ENCODE assay signal across 7 cellular contexts in the genomic region with DNA sequence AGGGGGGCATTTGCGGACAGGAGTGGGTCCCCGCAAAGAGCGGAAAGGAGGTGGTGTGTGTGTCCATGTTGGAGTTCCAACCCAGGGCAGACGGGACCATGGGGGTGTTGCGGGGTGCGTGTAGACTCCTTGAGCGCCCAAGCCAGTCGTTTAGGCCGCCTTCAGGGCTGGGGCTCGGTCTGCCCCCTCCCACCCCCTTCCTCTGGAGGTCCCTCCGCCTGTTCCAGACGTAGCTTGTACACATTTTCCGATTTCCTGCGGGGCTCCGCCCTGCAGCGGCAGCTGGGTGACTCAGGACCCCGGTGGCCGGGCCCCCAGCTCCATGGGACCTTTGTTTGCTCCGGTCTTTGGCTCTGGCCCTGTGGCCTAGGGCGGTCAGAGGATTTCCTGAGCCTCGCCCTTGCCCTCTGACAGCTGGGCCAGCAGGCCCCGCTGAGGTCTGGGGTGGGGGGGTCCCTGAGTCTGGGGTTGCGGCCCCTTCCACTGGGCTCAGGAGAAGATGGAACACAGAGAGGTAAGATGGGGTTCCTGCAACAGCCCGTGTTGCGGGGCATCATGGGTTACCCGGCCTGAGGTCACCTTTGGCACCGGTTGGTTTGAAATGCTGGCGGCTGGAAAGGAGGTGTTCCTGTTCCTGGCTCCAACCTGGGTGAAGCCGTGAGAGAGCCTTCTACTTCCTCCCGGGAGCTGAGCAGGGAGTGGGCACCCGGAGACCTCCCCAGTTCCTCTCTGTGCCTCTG. TPM values are rescaled to one million over a fixed set of nuclear protein-coding genes. Genes with fewer than 3 reads are reported as not detected.
DNase-seq lines count a peak whose midpoint lies in the region; ATAC-seq and TF ChIP-seq lines count a peak whose summit lies in the region.
"Had no signal": no experiment of that assay in that cellular context is flagged by ENCODE, and none has a peak within 500 bp of the region (broad histone marks: within the 10 kb centered on the region; RNA-seq: fewer than 3 reads in every experiment).

No MANE protein-coding gene starts in this region.

- DNase-seq in SK-N-MC (ENCODE audit: low read depth, low spot score) (no peak), fibroblast of villous mesenchyme (ENCODE audit: low read depth) (no peak), NCI-H82 (lab: John Stamatoyannopoulos, UW) (no peak), NCI-H1436 (lab: John Stamatoyannopoulos, UW) (no peak)
- no peak for DNase-seq in stimulated activated effector memory CD8-positive, alpha-beta T cell treated with anti-CD3 and anti-CD28 coated beads, Interleukin-12 subunit alpha, Interleukin-12 subunit beta, amount 100 ng/mL, for 72 hours (ENCODE audit: low spot score in 2 of 2)

- TF ChIP-seq CTCF in fibroblast of villous mesenchyme (IDR thresholded peaks at IDR 0.05; ENCODE audit: insufficient read depth, low read depth, low read length) = no peak

- H3K9me3 Mint-ChIP-seq in stimulated activated effector memory CD8-positive, alpha-beta T cell treated with anti-CD3 and anti-CD28 coated beads, Interleukin-12 subunit alpha, Interleukin-12 subunit beta, amount 100 ng/mL, for 72 hours = no peaks in the 10 kb centered on the region

- H3K4me3 ChIP-seq in SK-N-MC = peak overlapping the region; percentile 91
- H3K4me3 ChIP-seq in fibroblast of villous mesenchyme (ENCODE audit: low read depth, low read length) = peak overlapping the region; percentile 79

- peak overlapping the region; percentile 34 for H3K27ac Mint-ChIP-seq in stimulated activated effector memory CD8-positive, alpha-beta T cell treated with anti-CD3 and anti-CD28 coated beads, Interleukin-12 subunit alpha, Interleukin-12 subunit beta, amount 100 ng/mL, for 72 hours

- no peaks in the 10 kb centered on the region for H3K36me3 ChIP-seq in SK-N-MC (ENCODE audit: insufficient read depth, low read length)

- peaks cover 12% of the 10 kb centered on the region for H3K36me3 Mint-ChIP-seq in stimulated activated effector memory CD8-positive, alpha-beta T cell treated with anti-CD3 and anti-CD28 coated beads, Interleukin-12 subunit alpha, Interleukin-12 subunit beta, amount 100 ng/mL, for 72 hours

- H3K9ac ChIP-seq in SK-N-MC (ENCODE audit: insufficient read length) = peak overlapping the region; percentile 85

- peak overlapping the region; percentile 78; the same call in 1 of the 2 replicates for H3K27ac ChIP-seq in SK-N-MC
- H3K27ac ChIP-seq: epithelial cell of prostate had no signal

- H3K9me3 ChIP-seq in SK-N-MC (ENCODE audit: low read depth, low read length) = no peaks in the 10 kb centered on the region

- H3K4me1 Mint-ChIP-seq in stimulated activated effector memory CD8-positive, alpha-beta T cell treated with anti-CD3 and anti-CD28 coated beads, Interleukin-12 subunit alpha, Interleukin-12 subunit beta, amount 100 ng/mL, for 72 hours = peaks cover 20% of the 10 kb centered on the region

- peak overlapping the region; percentile 74 for H3K4me3 Mint-ChIP-seq in stimulated activated effector memory CD8-positive, alpha-beta T cell treated with anti-CD3 and anti-CD28 coated beads, Interleukin-12 subunit alpha, Interleukin-12 subunit beta, amount 100 ng/mL, for 72 hours

- ATAC-seq in stimulated activated effector memory CD8-positive, alpha-beta T cell treated with anti-CD3 and anti-CD28 coated beads, Interleukin-12 subunit alpha, Interleukin-12 subunit beta, amount 100 ng/mL, for 72 hours = no peak
- ATAC-seq in GM19467 (IDR thresholded peaks at IDR 0.05; ENCODE audit: unreplicated experiment) = no peak

RNA-seq across cellular contexts. Expression of a gene that starts 1.5 kb away (rescaled TPM):
- total RNA-seq in fibroblast of villous mesenchyme = 2.6 and 3.5 TPM in 2 replicates

RNA-seq across cellular contexts. Expression of a gene that starts 14.8 kb away (rescaled TPM):
- 378 and 491 TPM in 2 replicates for total RNA-seq in fibroblast of villous mesenchyme

RNA-seq across cellular contexts. Expression of a gene that starts 20.1 kb away (rescaled TPM):
- total RNA-seq in fibroblast of villous mesenchyme = 30.7 and 40.6 TPM in 2 replicates

RNA-seq across cellular contexts. Expression of a gene that starts 47.1 kb away (rescaled TPM):
- total RNA-seq in fibroblast of villous mesenchyme = 52.2 and 59.9 TPM in 2 replicates
